Comparison of ENCODE assay signal across 25 cellular contexts in genomic region chr1:2478100-2478499, GRCh38. TPM values are rescaled to one million over a fixed set of nuclear protein-coding genes. Genes with fewer than 3 reads are reported as not detected.
"Had no signal": no experiment of that assay in that cellular context is flagged by ENCODE, and none has a peak within 500 bp of the region (broad histone marks: within the 10 kb centered on the region; RNA-seq: fewer than 3 reads in every experiment).

No MANE protein-coding gene starts in this region.

- H3K9me3 ChIP-seq: left ventricle myocardium inferior, prostate gland, right atrium auricular region, suprapubic skin, vagina had no signal

- ATAC-seq: activated naive CD8-positive, alpha-beta T cell treated with anti-CD3 and anti-CD28 coated beads, Interleukin-2, amount 50 U/mL, for 24 hours had no signal

- H3K36me3 ChIP-seq: left ventricle myocardium inferior, prostate gland, right atrium auricular region, suprapubic skin, vagina had no signal

- H3K4me1 Mint-ChIP-seq: activated CD4-positive, alpha-beta T cell treated with anti-CD3 and anti-CD28 coated beads, Interleukin-2, amount 10 ng/mL, durations not matched to agents 7 days and 5 days; activated naive CD4-positive, alpha-beta T cell treated with anti-CD3 and anti-CD28 coated beads, Interleukin-2, amount 10 ng/mL, durations not matched to agents 7 days and 5 days; central memory CD8-positive, alpha-beta T cell; neural crest cell had no signal

- H3K4me3 ChIP-seq: left ventricle myocardium inferior, prostate gland, right atrium auricular region, suprapubic skin, vagina had no signal

- H3K9me3 Mint-ChIP-seq: activated CD4-positive, alpha-beta T cell treated with anti-CD3 and anti-CD28 coated beads, Interleukin-2, amount 10 ng/mL, durations not matched to agents 7 days and 5 days; activated naive CD4-positive, alpha-beta T cell treated with anti-CD3 and anti-CD28 coated beads, Interleukin-2, amount 10 ng/mL, durations not matched to agents 7 days and 5 days; activated naive CD8-positive, alpha-beta T cell treated with anti-CD3 and anti-CD28 coated beads, Interleukin-2, amount 50 U/mL, for 24 hours; central memory CD8-positive, alpha-beta T cell; naive B cell; neural crest cell; stimulated activated naive CD8-positive, alpha-beta T cell treated with anti-CD3 and anti-CD28 coated beads, Interleukin-15, Interleukin-2, amounts not matched to agents 100 ng/mL and 50 ng/mL, for 24 hours had no signal

- H3K27ac ChIP-seq: left ventricle myocardium inferior, prostate gland, right atrium auricular region, suprapubic skin, vagina had no signal

- H3K4me3 Mint-ChIP-seq: activated CD4-positive, alpha-beta T cell treated with anti-CD3 and anti-CD28 coated beads, Interleukin-2, amount 10 ng/mL, durations not matched to agents 7 days and 5 days; activated naive CD4-positive, alpha-beta T cell treated with anti-CD3 and anti-CD28 coated beads, Interleukin-2, amount 10 ng/mL, durations not matched to agents 7 days and 5 days; activated naive CD8-positive, alpha-beta T cell treated with anti-CD3 and anti-CD28 coated beads, Interleukin-2, amount 50 U/mL, for 24 hours; central memory CD8-positive, alpha-beta T cell; naive B cell; neural crest cell; stimulated activated naive CD8-positive, alpha-beta T cell treated with anti-CD3 and anti-CD28 coated beads, Interleukin-15, Interleukin-2, amounts not matched to agents 100 ng/mL and 50 ng/mL, for 24 hours had no signal

- DNase-seq: activated CD4-positive, alpha-beta T cell treated with anti-CD3 and anti-CD28 coated beads, Interleukin-2, amount 10 ng/mL, durations not matched to agents 7 days and 5 days; activated CD4-positive, CD25-positive, alpha-beta regulatory T cell; activated CD8-positive, alpha-beta memory T cell treated with anti-CD3 and anti-CD28 coated beads, Interleukin-2, amount 50 U/mL, for 4 hours; activated effector memory CD4-positive, alpha-beta T cell treated with Interleukin-2 at 50 U/mL for 16 hours; activated naive CD4-positive, alpha-beta T cell treated with anti-CD3 and anti-CD28 coated beads, Interleukin-2, amount 10 ng/mL, durations not matched to agents 7 days and 5 days; activated naive CD8-positive, alpha-beta T cell treated with anti-CD3 and anti-CD28 coated beads, Interleukin-2, amount 50 U/mL, for 24 hours; activated T-cell treated with anti-CD3 and anti-CD28 coated beads, Interleukin-2, amount 50 U/mL, for 48 hours; anterior cingulate cortex; cortex of kidney; erythroblast; kidney; left ventricle myocardium inferior; naive B cell; T-helper 2 cell; trophoblast cell had no signal

- FAIRE-seq: endometrium, frontal cortex, kidney had no signal

- H3K27me3 ChIP-seq: right atrium auricular region, vagina had no signal

- H3K36me3 Mint-ChIP-seq: activated naive CD4-positive, alpha-beta T cell treated with anti-CD3 and anti-CD28 coated beads, Interleukin-2, amount 10 ng/mL, durations not matched to agents 7 days and 5 days; naive B cell had no signal

- H3K27ac Mint-ChIP-seq: activated CD4-positive, alpha-beta T cell treated with anti-CD3 and anti-CD28 coated beads, Interleukin-2, amount 10 ng/mL, durations not matched to agents 7 days and 5 days; activated naive CD4-positive, alpha-beta T cell treated with anti-CD3 and anti-CD28 coated beads, Interleukin-2, amount 10 ng/mL, durations not matched to agents 7 days and 5 days; activated naive CD8-positive, alpha-beta T cell treated with anti-CD3 and anti-CD28 coated beads, Interleukin-2, amount 50 U/mL, for 24 hours; naive B cell; stimulated activated naive CD8-positive, alpha-beta T cell treated with anti-CD3 and anti-CD28 coated beads, Interleukin-15, Interleukin-2, amounts not matched to agents 100 ng/mL and 50 ng/mL, for 24 hours had no signal

RNA-seq across cellular contexts. Expression of gene HES5, which starts 52.0 kb away (rescaled TPM):
- total RNA-seq: activated CD4-positive, alpha-beta T cell treated with anti-CD3 and anti-CD28 coated beads, Interleukin-2, amount 10 ng/mL, durations not matched to agents 7 days and 5 days; osteocyte; right atrium auricular region; vagina had no signal
